In the genomic region with DNA sequence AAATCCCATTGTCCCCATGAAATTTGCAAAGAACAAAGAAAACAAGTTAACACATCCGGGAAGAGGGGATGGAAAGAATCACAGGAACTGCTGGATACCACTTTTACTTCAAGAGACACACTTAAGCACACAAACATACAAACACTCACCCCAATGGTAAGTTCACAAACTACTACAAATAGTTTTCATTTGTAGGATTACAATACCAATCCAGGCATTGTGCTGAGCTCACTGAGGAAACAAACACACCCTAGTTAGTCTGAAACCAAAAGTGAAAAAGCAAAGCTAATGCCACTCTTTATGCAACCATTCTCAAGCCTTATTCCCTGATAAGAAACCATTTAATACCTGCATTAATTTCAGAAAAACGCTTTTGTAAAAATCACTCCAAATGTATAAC, we compare ENCODE assay signal across 13 cellular contexts. TPM values are rescaled to one million over a fixed set of nuclear protein-coding genes. Genes with fewer than 3 reads are reported as not detected.
DNase-seq lines count a peak whose midpoint lies in the region; ATAC-seq, FAIRE-seq and TF ChIP-seq lines count a peak whose summit lies in the region.
"Had no signal": no experiment of that assay in that cellular context is flagged by ENCODE, and none has a peak within 500 bp of the region (broad histone marks: within the 10 kb centered on the region; RNA-seq: fewer than 3 reads in every experiment).

No MANE protein-coding gene starts in this region.

- DNase-seq in GM12892 (ENCODE audit: insufficient read length) (no peak), LoVo (ENCODE audit: low spot score) (peak; percentile 5), renal cortical epithelial cell (ENCODE audit: low read depth) (peak; percentile 45), NCI-H1436 treated with DMSO at 0.1 percent for 48 hours (lab: John Stamatoyannopoulos, UW) (no peak)
- no peak for DNase-seq in NK-92 treated with Interleukin-12 subunit alpha and Interleukin-12 subunit beta, amount 100 ng/mL, for 24 hours (lab: John Stamatoyannopoulos, UW)
- DNase-seq in activated effector memory CD4-positive, alpha-beta T cell treated with anti-CD3 and anti-CD28 coated beads, Interleukin-2, amount 50 U/mL, for 16 hours = no peak
- DNase-seq: KBM-7, NCI-H446 treated with DMSO at 0.1 percent for 48 hours, SK-N-SH had no signal

- no peak for TF ChIP-seq POLR2A in GM12892 (IDR thresholded peaks at IDR 0.05; ENCODE audit: low read depth, low read length)

- ATAC-seq in esophagus mucosa = peak; percentile 72
- no peak for ATAC-seq in GM18907 (IDR thresholded peaks at IDR 0.05; ENCODE audit: unreplicated experiment)

- peak; percentile 24 for FAIRE-seq in GM12892 (lab: Jason Lieb, UNC)
- FAIRE-seq: endometrium, islet of Langerhans had no signal

RNA-seq across cellular contexts. Expression of gene RNF115, which starts 38.4 kb away (rescaled TPM):
- polyA plus RNA-seq in GM12892 (2012; ENCODE audit: missing spikeins) = 9.7 TPM
- total RNA-seq in esophagus mucosa (6.7 TPM), renal cortical epithelial cell (17.7 and 28.7 TPM in 2 replicates)

RNA-seq across cellular contexts. Expression of gene POLR3C, which starts 38.5 kb away (rescaled TPM):
- polyA plus RNA-seq in GM12892 (2012; ENCODE audit: missing spikeins) = 23.2 TPM
- 18.2 TPM for total RNA-seq in esophagus mucosa
- total RNA-seq in renal cortical epithelial cell = 43.1 and 48.8 TPM in 2 replicates

RNA-seq across cellular contexts. Expression of gene NUDT17, which starts 59.9 kb away (rescaled TPM):
- polyA plus RNA-seq in GM12892 (2012; ENCODE audit: missing spikeins) = 2.7 TPM
- total RNA-seq in esophagus mucosa (1.7 TPM), renal cortical epithelial cell (5.6 and 9.2 TPM in 2 replicates)

Comparison
In these comparisons a context has a peak if more than half of its experiments do, and no peak if none do; other contexts are left out.
1. DNase-seq: peak in LoVo (single experiment) and renal cortical epithelial cell (single experiment); none in GM12892 (single experiment), NK-92 treated with Interleukin-12 subunit alpha and Interleukin-12 subunit beta, amount 100 ng/mL, for 24 hours (single experiment), activated effector memory CD4-positive, alpha-beta T cell treated with anti-CD3 and anti-CD28 coated beads, Interleukin-2, amount 50 U/mL, for 16 hours (single experiment) and NCI-H1436 treated with DMSO at 0.1 percent for 48 hours (single experiment).